Comparison of ENCODE assay signal across 30 cellular contexts in the genomic region with DNA sequence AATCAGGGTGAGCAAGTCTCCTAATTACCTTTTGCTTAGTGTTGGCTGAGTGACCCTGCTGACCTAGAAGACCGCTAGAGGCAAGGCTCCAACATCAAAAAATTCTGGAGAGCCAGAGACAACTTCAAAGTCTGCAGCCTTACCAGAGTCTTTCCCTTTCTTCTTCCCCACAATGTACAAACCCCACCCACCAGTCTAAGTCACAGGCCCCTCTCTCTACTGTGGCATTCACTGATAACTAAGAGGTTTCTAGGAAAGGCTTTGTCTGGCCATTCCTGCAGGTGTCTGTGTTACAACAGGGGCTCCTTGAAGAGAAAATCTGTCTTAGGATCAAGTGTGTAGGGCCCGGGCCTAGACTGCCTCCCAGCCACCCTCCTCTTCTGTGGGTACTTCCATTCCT.
"Had no signal": no experiment of that assay in that cellular context is flagged by ENCODE, and none has a peak within 500 bp of the region (broad histone marks: within the 10 kb centered on the region; RNA-seq: fewer than 3 reads in every experiment).

No MANE protein-coding gene starts in this region.

- H3K4me3 ChIP-seq: adrenal gland, body of pancreas, esophagus muscularis mucosa, gastrocnemius medialis, heart left ventricle had no signal

- H3K4me1 ChIP-seq: adrenal gland, body of pancreas, foreskin keratinocyte had no signal

- H3K9me3 ChIP-seq: adrenal gland, body of pancreas, esophagus muscularis mucosa, gastrocnemius medialis, heart left ventricle had no signal

- H3K27me3 ChIP-seq: adrenal gland, body of pancreas, esophagus muscularis mucosa, foreskin keratinocyte, gastrocnemius medialis, heart left ventricle had no signal

- H3K36me3 ChIP-seq: adrenal gland, esophagus muscularis mucosa, gastrocnemius medialis, heart left ventricle, WERI-Rb-1 had no signal

- DNase-seq: activated B cell treated with CpG ODN at 0.5 μM for 24 hours; activated CD4-positive, alpha-beta memory T cell treated with anti-CD3 and anti-CD28 coated beads for 36 hours; activated CD4-positive, alpha-beta T cell treated with anti-CD3 and anti-CD28 coated beads, Interleukin-2, amount 10 ng/mL, durations not matched to agents 24 days and 14 days; activated CD8-positive, alpha-beta memory T cell treated with anti-CD3 and anti-CD28 coated beads, Interleukin-2, amount 10 ng/mL, durations not matched to agents 7 days and 5 days; activated CD8-positive, alpha-beta memory T cell treated with anti-CD3 and anti-CD28 coated beads, Interleukin-2, amount 50 U/mL, for 4 hours; activated CD8-positive, alpha-beta T cell treated with anti-CD3 and anti-CD28 coated beads, Interleukin-2, amount 10 ng/mL, durations not matched to agents 7 days and 5 days; activated effector memory CD4-positive, alpha-beta T cell treated with anti-CD3 and anti-CD28 coated beads, Interleukin-2, amount 50 U/mL, for 16 hours; activated naive CD4-positive, alpha-beta T cell treated with anti-CD3 and anti-CD28 coated beads for 36 hours; activated naive CD8-positive, alpha-beta T cell treated with anti-CD3 and anti-CD28 coated beads for 36 hours; activated naive CD8-positive, alpha-beta T cell treated with anti-CD3 and anti-CD28 coated beads, Interleukin-2, amount 50 U/mL, for 24 hours; activated T-cell treated with anti-CD3 and anti-CD28 coated beads, Interleukin-2, amount 50 U/mL, for 1 hour; activated T-cell treated with anti-CD3 and anti-CD28 coated beads, Interleukin-2, amount 50 U/mL, for 48 hours; amygdala; aorta; body of pancreas; caudate nucleus; cortex of kidney; dermis blood vessel endothelial cell; effector CD4-positive, alpha-beta T cell; effector memory CD8-positive, alpha-beta T cell; erythroblast; foreskin keratinocyte; gastrocnemius medialis; glutamatergic neuron; heart left ventricle; T-cell; T-helper 9 cell; WERI-Rb-1 had no signal
